Comparison of ENCODE assay signal across 1 cellular context in genomic region chrX:39855748-39856129, GRCh38.
TF ChIP-seq lines count a peak whose summit lies in the region.

No MANE protein-coding gene starts in this region.

TF ChIP-seq in GM23338, 12 proteins besides CTCF, POLR2A, EP300 and RAD21 (continued from another document):
- no peak for TF ChIP-seq ZNF462 (CRISPR knock-in tag; IDR thresholded peaks at IDR 0.05)
- TF ChIP-seq ETS1 (IDR thresholded peaks at IDR 0.05) = no peak
- TF ChIP-seq REST (IDR thresholded peaks at IDR 0.05; ENCODE audit: unreplicated experiment) = no peak
